In the genomic region with DNA sequence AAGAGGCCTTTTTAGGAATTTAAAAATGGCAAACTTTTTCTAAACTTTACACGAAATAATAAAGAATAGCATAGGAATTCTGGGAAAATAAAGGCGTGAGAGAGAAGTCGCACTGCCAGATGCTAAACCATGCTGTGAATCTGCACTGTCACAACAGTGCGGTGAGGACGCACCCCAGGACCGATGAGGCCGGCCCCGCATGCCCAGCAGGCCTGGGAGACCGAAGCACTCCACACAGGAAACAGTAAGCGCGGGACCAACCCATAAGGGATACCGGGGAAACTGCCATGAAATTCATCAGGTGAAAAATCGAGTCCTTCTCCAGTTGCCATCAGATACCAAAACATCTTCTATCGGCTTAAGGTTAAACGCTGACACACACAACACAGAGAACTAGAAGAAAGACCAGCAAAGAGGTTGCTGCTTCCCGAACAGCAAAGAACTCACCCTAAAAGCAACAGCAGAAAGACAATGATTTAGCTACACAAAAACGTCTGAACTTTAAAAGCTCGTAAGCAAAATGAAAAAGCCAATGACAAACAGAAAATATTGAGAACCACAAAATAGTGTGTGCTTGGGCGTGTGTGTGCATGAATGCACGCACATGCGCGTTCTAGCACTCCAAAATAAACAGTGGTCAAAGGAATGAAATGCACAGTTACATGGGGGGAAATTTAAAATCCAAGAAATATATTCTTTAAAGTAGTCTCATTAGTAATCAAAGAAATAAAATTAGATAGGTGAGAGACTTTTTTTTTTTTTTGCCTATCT, we compare ENCODE assay signal across 9 cellular contexts.
"Had no signal": no experiment of that assay in that cellular context is flagged by ENCODE, and none has a peak within 500 bp of the region (broad histone marks: within the 10 kb centered on the region; RNA-seq: fewer than 3 reads in every experiment).

No MANE protein-coding gene starts in this region.

- H3K4me3 Mint-ChIP-seq: activated CD4-positive, alpha-beta memory T cell treated with anti-CD3 and anti-CD28 coated beads, Interleukin-2, amount 10 ng/mL, durations not matched to agents 7 days and 5 days; activated naive CD8-positive, alpha-beta T cell; mesothelial cell of epicardium; neural progenitor cell had no signal

- H3K36me3 ChIP-seq: neural progenitor cell had no signal

- H3K27me3 ChIP-seq: neural progenitor cell had no signal

- H3K4me1 Mint-ChIP-seq: activated CD4-positive, alpha-beta memory T cell treated with anti-CD3 and anti-CD28 coated beads, Interleukin-2, amount 10 ng/mL, durations not matched to agents 7 days and 5 days had no signal

- H3K4me3 ChIP-seq: neural progenitor cell had no signal

- H3K4me2 ChIP-seq: neural progenitor cell had no signal

- H3K27ac Mint-ChIP-seq: activated CD4-positive, alpha-beta memory T cell treated with anti-CD3 and anti-CD28 coated beads, Interleukin-2, amount 10 ng/mL, durations not matched to agents 7 days and 5 days; activated naive CD8-positive, alpha-beta T cell; mesothelial cell of epicardium; neural progenitor cell had no signal

- H3K27ac ChIP-seq: epithelial cell of prostate, neural progenitor cell had no signal

- H3K27me3 Mint-ChIP-seq: activated naive CD8-positive, alpha-beta T cell had no signal

- H2AFZ ChIP-seq: neural progenitor cell had no signal

- H3K9ac ChIP-seq: neural progenitor cell had no signal

- DNase-seq: activated CD4-positive, alpha-beta memory T cell treated with anti-CD3 and anti-CD28 coated beads, Interleukin-2, amount 10 ng/mL, durations not matched to agents 7 days and 5 days; activated gamma-delta T cell; activated T-cell treated with anti-CD3 and anti-CD28 coated beads, Interleukin-2, amount 50 U/mL, for 48 hours; kidney glomerular epithelial cell; small intestine had no signal
